8 cellular contexts compared by ENCODE assay signal in genomic region chr20:53867741-53868351, GRCh38.
DNase-seq lines count a peak whose midpoint lies in the region; ATAC-seq and TF ChIP-seq lines count a peak whose summit lies in the region.

No MANE protein-coding gene starts in this region.

- H3K36me3 ChIP-seq in BLaER1 treated with 17β-estradiol and CSF1 and Interleukin-3, amounts not matched to agents 10 nM and 100 nM, result no peaks in the 10 kb centered on the region
- no peaks in the 10 kb centered on the region for H3K36me3 ChIP-seq in BE2C

- no peaks in the 10 kb centered on the region for H3K27me3 Mint-ChIP-seq in IgD-negative memory B cell
- no peaks in the 10 kb centered on the region for H3K27me3 Mint-ChIP-seq in brain
- peaks cover 0 to 2% (median 0%) of the 10 kb centered on the region in 5 donors for H3K27me3 Mint-ChIP-seq in naive thymus-derived CD8-positive, alpha-beta T cell

- ATAC-seq in naive thymus-derived CD8-positive, alpha-beta T cell, result no peak
- ATAC-seq in activated CD4-positive, CD25-positive, alpha-beta regulatory T cell treated with anti-CD3 and anti-CD28 coated beads, Interleukin-2, amount 50 U/mL, for 24 hours, result no peak

- no peaks in the 10 kb centered on the region for H3K36me3 Mint-ChIP-seq in IgD-negative memory B cell
- no peaks in the 10 kb centered on the region for H3K36me3 Mint-ChIP-seq in brain
- H3K36me3 Mint-ChIP-seq in naive thymus-derived CD8-positive, alpha-beta T cell, result no peaks in the 10 kb centered on the region

- peak overlapping the region in 3 of 4 donors; percentile 48 to 80 (median 77) for H3K4me3 Mint-ChIP-seq in IgD-negative memory B cell
- peak overlapping the region in 4 of 5 experiments; percentile 13 to 78 (median 59) for H3K4me3 Mint-ChIP-seq in brain
- peak overlapping the region; percentile 12 to 77 (median 70) for H3K4me3 Mint-ChIP-seq in naive thymus-derived CD8-positive, alpha-beta T cell

- no peak overlapping the region for H3K4me3 ChIP-seq in BLaER1 treated with 17β-estradiol and CSF1 and Interleukin-3, amounts not matched to agents 10 nM and 100 nM
- H3K4me3 ChIP-seq in BE2C (ENCODE audit: low read depth, low read length), result no peak overlapping the region

- H3K4me1 ChIP-seq in BLaER1 treated with 17β-estradiol and CSF1 and Interleukin-3, amounts not matched to agents 10 nM and 100 nM, result peaks cover 58 to 78% (median 71%) of the 10 kb centered on the region in 10 experiments
- H3K4me1 ChIP-seq in BE2C, result peaks cover 33% of the 10 kb centered on the region

- H3K4me1 Mint-ChIP-seq in IgD-negative memory B cell (peaks cover 44 to 59% (median 49%) of the 10 kb centered on the region in 3 donors), brain (peaks cover 74% of the 10 kb centered on the region)
- H3K4me1 Mint-ChIP-seq in naive thymus-derived CD8-positive, alpha-beta T cell, result peaks cover 32 to 74% (median 71%) of the 10 kb centered on the region in 4 donors

- no peaks in the 10 kb centered on the region for H3K9me3 ChIP-seq in BLaER1 treated with 17β-estradiol and CSF1 and Interleukin-3, amounts not matched to agents 10 nM and 100 nM (replicated peaks in 1 of 11)
- no peaks in the 10 kb centered on the region for H3K9me3 ChIP-seq in BE2C

- no peak for DNase-seq in naive thymus-derived CD8-positive, alpha-beta T cell
- DNase-seq in NK-92 treated with Interleukin-12 subunit alpha and Interleukin-12 subunit beta, amount 100 ng/mL, for 24 hours (lab: John Stamatoyannopoulos, UW), result no peak
- DNase-seq in BE2C (no peak), GF-D8 (lab: John Stamatoyannopoulos, UW) (no peak)

- H3K9ac ChIP-seq in BLaER1 treated with 17β-estradiol and CSF1 and Interleukin-3, amounts not matched to agents 10 nM and 100 nM, result no peak overlapping the region

- POLR2A ChIA-PET in naive thymus-derived CD8-positive, alpha-beta T cell (lab: Charles Lee), result interaction anchor here (0.6 to 1.2 kb wide), 2 partner anchors 216 to 273 kb away, joined by 4 to 5 read pairs; no protein-coding TSS in a partner anchor

- H3K27me3 ChIP-seq in BLaER1 treated with 17β-estradiol and CSF1 and Interleukin-3, amounts not matched to agents 10 nM and 100 nM, result no peaks in the 10 kb centered on the region
- H3K27me3 ChIP-seq in BE2C, result no peaks in the 10 kb centered on the region

- H3K9me3 Mint-ChIP-seq in IgD-negative memory B cell (no peaks in the 10 kb centered on the region), brain (peaks cover 0 to 7% (median 0%) of the 10 kb centered on the region in 5 experiments)
- no peaks in the 10 kb centered on the region for H3K9me3 Mint-ChIP-seq in naive thymus-derived CD8-positive, alpha-beta T cell

- TF ChIP-seq CTCF in brain (conservative IDR thresholded peaks at IDR 0.05) (no peak), BE2C (IDR thresholded peaks at IDR 0.05; ENCODE audit: low read depth, low read length) (no peak)

- H3K27ac ChIP-seq in BLaER1 treated with 17β-estradiol and CSF1 and Interleukin-3, amounts not matched to agents 10 nM and 100 nM, result peak overlapping the region in 8 of 11 experiments; percentile 6 to 81 (median 69); a peak in 8 of 22 replicates

- H4K20me1 ChIP-seq in BLaER1 treated with 17β-estradiol and CSF1 and Interleukin-3, amounts not matched to agents 10 nM and 100 nM, result no peaks in the 10 kb centered on the region

- peak overlapping the region in 6 of 11 experiments; percentile 77 to 95 (median 86); a peak in 4 of 22 replicates for H3K4me2 ChIP-seq in BLaER1 treated with 17β-estradiol and CSF1 and Interleukin-3, amounts not matched to agents 10 nM and 100 nM

- H3K27ac Mint-ChIP-seq in IgD-negative memory B cell (peak overlapping the region; percentile 51 to 96 (median 95)), brain (peak overlapping the region; percentile 73 to 96 (median 85))
- peak overlapping the region; percentile 88 to 99 (median 93) for H3K27ac Mint-ChIP-seq in naive thymus-derived CD8-positive, alpha-beta T cell
